Comparison of ENCODE assay signal across 20 cellular contexts in the genomic region with DNA sequence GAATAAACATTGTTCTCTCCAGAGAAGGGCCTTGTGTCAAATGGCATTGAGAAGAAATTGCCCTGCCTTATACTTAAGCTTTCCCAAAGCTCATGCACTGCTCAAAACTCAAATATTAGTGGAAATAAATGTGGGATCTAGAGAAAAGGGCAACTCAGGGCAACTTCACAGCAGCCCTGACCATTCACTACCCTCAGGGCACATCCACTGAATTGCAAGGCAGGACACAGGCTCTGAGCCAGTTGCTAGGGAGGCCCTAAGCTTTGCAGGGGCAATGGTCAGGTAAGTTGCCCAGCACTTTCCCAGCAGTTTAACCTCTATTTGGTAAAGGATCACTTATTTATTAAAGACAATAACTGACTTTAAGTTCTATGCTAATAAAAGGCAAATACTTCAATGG.
"Had no signal": no experiment of that assay in that cellular context is flagged by ENCODE, and none has a peak within 500 bp of the region (broad histone marks: within the 10 kb centered on the region; RNA-seq: fewer than 3 reads in every experiment).

No MANE protein-coding gene starts in this region.

- DNase-seq: activated CD4-positive, alpha-beta T cell treated with anti-CD3 and anti-CD28 coated beads for 48 hours; activated CD4-positive, alpha-beta T cell treated with anti-CD3 and anti-CD28 coated beads, Interleukin-2, amount 50 U/mL, for 4 hours; activated CD4-positive, CD25-positive, alpha-beta regulatory T cell treated with anti-CD3 and anti-CD28 coated beads, Interleukin-2, amount 50 U/mL, for 72 hours; activated CD8-positive, alpha-beta memory T cell treated with anti-CD3 and anti-CD28 coated beads, Interleukin-2, amount 50 U/mL, for 48 hours; activated CD8-positive, alpha-beta T cell treated with anti-CD3 and anti-CD28 coated beads, Interleukin-2, amount 10 ng/mL, durations not matched to agents 7 days and 5 days; activated naive CD4-positive, alpha-beta T cell treated with anti-CD3 and anti-CD28 coated beads, Interleukin-2, amount 50 U/mL, for 16 hours; activated naive CD8-positive, alpha-beta T cell treated with anti-CD3 and anti-CD28 coated beads, Interleukin-2, amount 10 ng/mL, durations not matched to agents 7 days and 5 days; activated T-cell treated with anti-CD3 and anti-CD28 coated beads, Interleukin-2, amount 50 U/mL, for 1 hour; aorta; Kasumi-1; KBM-7; NCI-H1092; NCI-H1417; NCI-H1930; NCI-H2171 treated with DMSO at 0.1 percent for 48 hours; NCI-H345; NCI-H510A; NCI-H526 treated with DMSO at 0.1 percent for 48 hours; NCI-H82; SHP77 had no signal

- ATAC-seq: activated CD8-positive, alpha-beta T cell treated with anti-CD3 and anti-CD28 coated beads, Interleukin-2, amount 10 ng/mL, durations not matched to agents 7 days and 5 days had no signal
